In genomic region chr10:59255463-59255862, GRCh38 we compare ENCODE assay signal across 25 cellular contexts.
"Had no signal": no experiment of that assay in that cellular context is flagged by ENCODE, and none has a peak within 500 bp of the region (broad histone marks: within the 10 kb centered on the region; RNA-seq: fewer than 3 reads in every experiment).

No MANE protein-coding gene starts in this region.

- H3K36me3 ChIP-seq: brain microvascular endothelial cell had no signal

- H3K27ac ChIP-seq: brain microvascular endothelial cell, coronary artery, esophagus muscularis mucosa, gastroesophageal sphincter had no signal

- ATAC-seq: activated CD4-positive, alpha-beta T cell treated with anti-CD3 and anti-CD28 coated beads for 36 hours; activated naive CD4-positive, alpha-beta T cell treated with anti-CD3 and anti-CD28 coated beads, Interleukin-2, amount 50 U/mL, for 72 hours; activated T-cell treated with anti-CD3 and anti-CD28 coated beads, Interleukin-2, amount 50 U/mL, for 72 hours; effector memory CD8-positive, alpha-beta T cell; gastroesophageal sphincter had no signal

- H3K27me3 ChIP-seq: brain microvascular endothelial cell, esophagus muscularis mucosa, gastroesophageal sphincter had no signal

- DNase-seq: activated CD4-positive, alpha-beta memory T cell treated with anti-CD3 and anti-CD28 coated beads, Interleukin-2, amount 10 ng/mL, durations not matched to agents 7 days and 5 days; activated CD4-positive, alpha-beta T cell treated with anti-CD3 and anti-CD28 coated beads for 36 hours; activated CD4-positive, alpha-beta T cell treated with anti-CD3 and anti-CD28 coated beads, Interleukin-2, amount 10 ng/mL, durations not matched to agents 24 days and 14 days; activated CD4-positive, alpha-beta T cell treated with anti-CD3 and anti-CD28 coated beads, Interleukin-2, amount 50 U/mL, for 4 hours; activated CD4-positive, CD25-positive, alpha-beta regulatory T cell; activated CD4-positive, CD25-positive, alpha-beta regulatory T cell treated with anti-CD3 and anti-CD28 coated beads, Interleukin-2, amount 50 U/mL, for 72 hours; activated CD8-positive, alpha-beta memory T cell treated with anti-CD3 and anti-CD28 coated beads, Interleukin-2, amount 50 U/mL, for 48 hours; activated gamma-delta T cell; activated naive CD4-positive, alpha-beta T cell; activated naive CD4-positive, alpha-beta T cell treated with anti-CD3 and anti-CD28 coated beads, Interleukin-2, amount 10 ng/mL, durations not matched to agents 7 days and 5 days; activated naive CD8-positive, alpha-beta T cell treated with anti-CD3 and anti-CD28 coated beads, Interleukin-2, amount 10 ng/mL, durations not matched to agents 7 days and 5 days; activated T-cell treated with anti-CD3 and anti-CD28 coated beads for 4 hours; activated T-cell treated with anti-CD3 and anti-CD28 coated beads, Interleukin-2, amount 50 U/mL, for 24 hours; activated T-cell treated with anti-CD3 and anti-CD28 coated beads, Interleukin-2, amount 50 U/mL, for 72 hours; anterior cingulate cortex; brain microvascular endothelial cell; effector CD4-positive, alpha-beta T cell; effector memory CD8-positive, alpha-beta T cell; erythroblast; foreskin melanocyte; T-helper 2 cell had no signal

- H3K9me3 ChIP-seq: esophagus muscularis mucosa, gastroesophageal sphincter had no signal

- H3K4me3 ChIP-seq: coronary artery, esophagus muscularis mucosa, gastroesophageal sphincter had no signal
